ENCODE assay signal across 12 cellular contexts in the genomic region with DNA sequence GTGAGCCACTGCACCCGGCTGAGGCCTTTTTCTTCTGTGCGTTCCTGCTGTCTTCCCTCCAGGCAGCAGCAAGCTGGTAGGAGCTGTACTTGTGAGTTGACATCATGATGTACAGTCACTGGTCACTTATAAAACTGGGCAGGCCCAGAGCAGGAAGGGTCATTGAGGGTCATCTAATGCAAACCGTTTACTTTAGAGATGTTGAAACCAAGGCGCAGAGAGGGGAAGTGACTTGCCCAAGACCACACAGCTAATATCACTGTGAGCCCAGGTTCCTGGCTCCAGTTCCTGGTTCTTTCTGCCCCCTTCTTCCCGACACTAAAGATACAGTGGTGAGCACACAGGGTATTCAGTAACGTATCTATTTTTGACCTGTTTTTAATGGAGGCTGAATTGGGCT. TPM values are rescaled to one million over a fixed set of nuclear protein-coding genes. Genes with fewer than 3 reads are reported as not detected.
A peak's percentile ranks its signal among the peaks of the same experiment; 100 is the strongest.
DNase-seq lines count a peak whose midpoint lies in the region; ATAC-seq and TF ChIP-seq lines count a peak whose summit lies in the region.
"Had no signal": no experiment of that assay in that cellular context is flagged by ENCODE, and none has a peak within 500 bp of the region (broad histone marks: within the 10 kb centered on the region; RNA-seq: fewer than 3 reads in every experiment).

No MANE protein-coding gene starts in this region.

- peaks cover 81% of the 10 kb centered on the region for H3K4me1 Mint-ChIP-seq in activated naive CD4-positive, alpha-beta T cell treated with anti-CD3 and anti-CD28 coated beads, Interleukin-2, amount 50 U/mL, for 24 hours
- H3K4me1 Mint-ChIP-seq in activated CD4-positive, alpha-beta memory T cell treated with anti-CD3 and anti-CD28 coated beads for 36 hours (ENCODE audit: low read depth), result peaks cover 78% of the 10 kb centered on the region

- POLR2A ChIA-PET in activated CD4-positive, alpha-beta memory T cell treated with anti-CD3 and anti-CD28 coated beads for 36 hours (lab: Charles Lee), result interaction anchor here (1.6 to 7.2 kb wide), 5 partner anchors 9 to 102 kb away, joined by 5 to 117 read pairs (median 10); no protein-coding TSS in a partner anchor

- 56 to 59% methylated on average over 5 to 6 of the region's 6 CpGs for WGBS in upper lobe of left lung, 2 donors

- H3K4me1 ChIP-seq in upper lobe of left lung, result peaks cover 36 to 64% (median 46%) of the 10 kb centered on the region in 4 donors

- peak overlapping the region; percentile 47 for H3K4me3 Mint-ChIP-seq in activated naive CD4-positive, alpha-beta T cell treated with anti-CD3 and anti-CD28 coated beads, Interleukin-2, amount 50 U/mL, for 24 hours
- no peak overlapping the region for H3K4me3 Mint-ChIP-seq in activated CD4-positive, alpha-beta memory T cell treated with anti-CD3 and anti-CD28 coated beads for 36 hours

- peak; percentile 11 for ATAC-seq in left colon
- ATAC-seq in upper lobe of left lung (ENCODE audit: low FRiP score in 2 of 2), result peak; percentile 73 to 82

- peak overlapping the region; percentile 99 for H3K27ac Mint-ChIP-seq in activated naive CD4-positive, alpha-beta T cell treated with anti-CD3 and anti-CD28 coated beads, Interleukin-2, amount 50 U/mL, for 24 hours
- H3K27ac Mint-ChIP-seq in activated CD4-positive, alpha-beta memory T cell treated with anti-CD3 and anti-CD28 coated beads for 36 hours, result peak overlapping the region; percentile 97

- H3K36me3 ChIP-seq in upper lobe of left lung, result no peaks in the 10 kb centered on the region
- H3K36me3 ChIP-seq: esophagus squamous epithelium had no signal

- CTCF ChIA-PET in activated CD4-positive, alpha-beta memory T cell treated with anti-CD3 and anti-CD28 coated beads for 36 hours (lab: Charles Lee), result interaction anchor here (1.2 to 4.8 kb wide), 4 partner anchors 12 to 48 kb away, joined by 4 to 23 read pairs (median 10); no protein-coding TSS in a partner anchor

- H3K27me3 Mint-ChIP-seq in activated naive CD4-positive, alpha-beta T cell treated with anti-CD3 and anti-CD28 coated beads, Interleukin-2, amount 50 U/mL, for 24 hours, result no peaks in the 10 kb centered on the region
- no peaks in the 10 kb centered on the region for H3K27me3 Mint-ChIP-seq in activated CD4-positive, alpha-beta memory T cell treated with anti-CD3 and anti-CD28 coated beads for 36 hours

- intact Hi-C loops in activated CD4-positive, alpha-beta memory T cell treated with anti-CD3 and anti-CD28 coated beads for 36 hours (cut with micrococcal nuclease), result loop anchor here (2.0 to 10.0 kb wide), 5 partner anchors 89 to 793 kb away; a partner anchor contains a TSS
- intact Hi-C loops in left colon (cut with DNase I, micrococcal nuclease), result no loop called here

- no peak overlapping the region for H3K4me3 ChIP-seq in upper lobe of left lung
- H3K4me3 ChIP-seq: BLaER1 treated with 17β-estradiol and CSF1 and Interleukin-3, amounts not matched to agents 10 nM and 100 nM; esophagus squamous epithelium had no signal

- H3K27ac ChIP-seq in upper lobe of left lung, result peak overlapping the region; percentile 54 to 80 (median 70)
- H3K27ac ChIP-seq: esophagus squamous epithelium had no signal

- DNase-seq in activated naive CD4-positive, alpha-beta T cell (lab: John Stamatoyannopoulos, UW), result no peak
- no peak for DNase-seq in activated CD4-positive, alpha-beta memory T cell treated with anti-CD3 and anti-CD28 coated beads for 36 hours
- DNase-seq in left colon, result no peak
- DNase-seq in upper lobe of left lung, result peak in 1 of 2 donors; percentile 80
- no peak for DNase-seq in NCI-H187 (lab: John Stamatoyannopoulos, UW)
- DNase-seq in DMS53 (lab: John Stamatoyannopoulos, UW), result no peak
- DNase-seq in activated gamma-delta T cell (lab: John Stamatoyannopoulos, UW), result no peak
- DNase-seq: esophagus squamous epithelium; NCI-H446 treated with DMSO at 0.1 percent for 48 hours; stimulated activated CD4-positive, alpha-beta T cell treated with anti-CD3 and anti-CD28 coated beads, Interleukin-1b, Interleukin-23, amount 100 ng/mL, for 48 hours had no signal

- peaks cover 5% of the 10 kb centered on the region for H3K36me3 Mint-ChIP-seq in activated naive CD4-positive, alpha-beta T cell treated with anti-CD3 and anti-CD28 coated beads, Interleukin-2, amount 50 U/mL, for 24 hours
- H3K36me3 Mint-ChIP-seq in activated CD4-positive, alpha-beta memory T cell treated with anti-CD3 and anti-CD28 coated beads for 36 hours, result peaks cover 4% of the 10 kb centered on the region

- H3K9me3 Mint-ChIP-seq in activated naive CD4-positive, alpha-beta T cell treated with anti-CD3 and anti-CD28 coated beads, Interleukin-2, amount 50 U/mL, for 24 hours, result no peaks in the 10 kb centered on the region
- no peaks in the 10 kb centered on the region for H3K9me3 Mint-ChIP-seq in activated CD4-positive, alpha-beta memory T cell treated with anti-CD3 and anti-CD28 coated beads for 36 hours

- H3K9me3 ChIP-seq in upper lobe of left lung, result no peaks in the 10 kb centered on the region
- H3K9me3 ChIP-seq: BLaER1 treated with 17β-estradiol and CSF1 and Interleukin-3, amounts not matched to agents 10 nM and 100 nM; esophagus squamous epithelium had no signal

- no peak for TF ChIP-seq EP300 in upper lobe of left lung (IDR thresholded peaks at IDR 0.05)

- no peaks in the 10 kb centered on the region for H3K27me3 ChIP-seq in upper lobe of left lung
- H3K27me3 ChIP-seq: BLaER1 treated with 17β-estradiol and CSF1 and Interleukin-3, amounts not matched to agents 10 nM and 100 nM; esophagus squamous epithelium had no signal

- no peak for TF ChIP-seq CTCF in upper lobe of left lung (IDR thresholded peaks at IDR 0.05)

- TF ChIP-seq POLR2A in upper lobe of left lung (IDR thresholded peaks at IDR 0.05), result peak in 1 of 4 donors; percentile 25

RNA-seq across cellular contexts. Expression of a gene that starts 27.3 kb away (rescaled TPM):
- total RNA-seq in activated CD4-positive, alpha-beta memory T cell treated with anti-CD3 and anti-CD28 coated beads for 36 hours, result 10 to 100 TPM; 36.3 to 37.0 TPM
- 10 to 100 TPM; 38.5 to 58.9 TPM for total RNA-seq in left colon
- total RNA-seq in upper lobe of left lung, result 10 to 100 TPM; 17.9 to 50.4 (median 32.9) TPM
